7 cellular contexts compared by ENCODE assay signal in genomic region chr17:33287096-33287495, GRCh38. TPM values are rescaled to one million over a fixed set of nuclear protein-coding genes. Genes with fewer than 3 reads are reported as not detected.
"Had no signal": no experiment of that assay in that cellular context is flagged by ENCODE, and none has a peak within 500 bp of the region (broad histone marks: within the 10 kb centered on the region; RNA-seq: fewer than 3 reads in every experiment).

No MANE protein-coding gene starts in this region.

- DNase-seq: H9, HCEC 1CT had no signal

- H3K27ac ChIP-seq: HL-60 had no signal

- H2AFZ ChIP-seq: GM23338 had no signal

- H3K4me2 ChIP-seq: GM23338 had no signal

- H3K4me3 Mint-ChIP-seq: GM23338, H9 had no signal

- H3K27ac Mint-ChIP-seq: GM23338, H9 had no signal

- ATAC-seq: GM23338, HepG2, K562 had no signal

- H3K4me3 ChIP-seq: GM23338, K562 had no signal

RNA-seq across cellular contexts. Expression of gene ASIC2, which starts 6.0 kb away (rescaled TPM):
- total RNA-seq: HepG2, HT1080, K562 had no signal
- polyA plus RNA-seq: HepG2, K562 had no signal
